ENCODE assay signal across 17 cellular contexts in the genomic region with DNA sequence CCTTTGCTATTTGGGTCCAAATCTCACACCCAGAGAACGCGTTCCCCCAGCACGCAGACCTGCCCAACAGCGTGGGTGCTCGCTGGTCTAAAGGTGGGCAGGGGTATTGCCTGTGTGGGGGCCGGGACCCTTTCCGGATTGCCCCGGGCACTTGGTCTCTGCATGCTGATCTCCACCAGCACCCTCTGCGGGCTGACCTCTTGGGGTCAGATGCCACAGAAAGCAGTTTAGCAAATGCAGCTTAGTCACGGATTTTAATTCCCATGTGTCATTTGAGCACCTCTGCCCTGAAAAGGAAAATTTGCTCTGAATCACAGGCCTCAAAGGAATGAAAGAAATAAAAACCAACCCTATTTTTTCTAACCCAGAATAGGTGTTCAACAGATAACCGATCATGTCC. TPM values are rescaled to one million over a fixed set of nuclear protein-coding genes. Genes with fewer than 3 reads are reported as not detected.
A peak's percentile ranks its signal among the peaks of the same experiment; 100 is the strongest.
DNase-seq lines count a peak whose midpoint lies in the region; ATAC-seq, FAIRE-seq and TF ChIP-seq lines count a peak whose summit lies in the region.
"Had no signal": no experiment of that assay in that cellular context is flagged by ENCODE, and none has a peak within 500 bp of the region (broad histone marks: within the 10 kb centered on the region; RNA-seq: fewer than 3 reads in every experiment).

No MANE protein-coding gene starts in this region.

- DNase-seq in BJ (ENCODE audit: low read depth) = peak; percentile 6
- peak; percentile 53 for DNase-seq in HTR-8/SVneo (ENCODE audit: insufficient read length, low spot score)
- DNase-seq in brain microvascular endothelial cell = peak; percentile 50
- DNase-seq in mesenchymal stem cell = peak; percentile 21
- DNase-seq: activated CD4-positive, alpha-beta T cell treated with anti-CD3 and anti-CD28 coated beads, Interleukin-2, amount 10 ng/mL, durations not matched to agents 7 days and 5 days; activated naive CD8-positive, alpha-beta T cell treated with anti-CD3 and anti-CD28 coated beads for 36 hours; activated T-cell treated with anti-CD3 and anti-CD28 coated beads, Interleukin-2, amount 50 U/mL, for 1 hour; CD8-positive, alpha-beta T cell; kidney; NCI-H1694 treated with DMSO at 0.1 percent for 48 hours had no signal

- in situ Hi-C loops in brain microvascular endothelial cell (cut with HindIII; ENCODE audit: low pct_ligation_motif_present, low sequenced_read_pairs) = no loop called here

- H3K4me2 ChIP-seq in mesenchymal stem cell (ENCODE audit: low read length, poor library complexity, severe bottlenecking) = no peak overlapping the region

- H3K27me3 ChIP-seq in BJ (ENCODE audit: control insufficient read depth, insufficient read depth, low read length) (peaks cover 2% of the 10 kb centered on the region; the same call in 1 of the 2 replicates), brain microvascular endothelial cell (replicated peaks) (no peaks in the 10 kb centered on the region), mesenchymal stem cell (ENCODE audit: control insufficient read depth in 1 of 2, insufficient read depth in 1 of 2, low read length in 2 of 2) (no peaks in the 10 kb centered on the region)

- no peak overlapping the region for H3K4ac ChIP-seq in mesenchymal stem cell (ENCODE audit: low read depth in 1 of 2, low read length in 2 of 2)

- POLR2A ChIA-PET in BJ (lab: Charles Lee) = no interaction called here

- WGBS in mesenchymal stem cell = 75% methylated on average over 10 of the region's 11 CpGs

- peaks cover 3% of the 10 kb centered on the region for H3K4me1 ChIP-seq in mesenchymal stem cell (ENCODE audit: control insufficient read depth, insufficient read depth, low read depth, low read length)

- no peak overlapping the region for H3K14ac ChIP-seq in mesenchymal stem cell (ENCODE audit: low read length in 2 of 2)

- no peak overlapping the region for H2AFZ ChIP-seq in mesenchymal stem cell (ENCODE audit: low read depth, low read length)

- peak overlapping the region; percentile 52 for H4K91ac ChIP-seq in mesenchymal stem cell (ENCODE audit: low read length)

- no peak overlapping the region for H3K23ac ChIP-seq in mesenchymal stem cell (ENCODE audit: low read length in 2 of 2)

- H3K9me3 ChIP-seq in mesenchymal stem cell (ENCODE audit: control insufficient read depth, low read length) = no peaks in the 10 kb centered on the region

- H3K27ac ChIP-seq in brain microvascular endothelial cell (no peak overlapping the region), mesenchymal stem cell (ENCODE audit: low read length, poor library complexity, severe bottlenecking) (no peak overlapping the region)

- FAIRE-seq in HTR-8/SVneo (lab: Jason Lieb, UNC) = no peak
- FAIRE-seq: kidney, TTC549, urothelium cell line had no signal

- no peak overlapping the region for H3K4me3 ChIP-seq in BJ (ENCODE audit: low read depth, low read length)
- no peak overlapping the region for H3K4me3 ChIP-seq in brain microvascular endothelial cell (ENCODE audit: low read depth, low read length)
- H3K4me3 ChIP-seq in mesenchymal stem cell (ENCODE audit: insufficient read depth in 1 of 2, low read depth in 1 of 2, low read length in 2 of 2) = no peak overlapping the region

- H3K18ac ChIP-seq in mesenchymal stem cell (ENCODE audit: low read depth in 1 of 2, low read length in 2 of 2) = no peak overlapping the region

- H3K36me3 ChIP-seq in BJ (ENCODE audit: control insufficient read depth, insufficient read depth, low read length) (no peaks in the 10 kb centered on the region), brain microvascular endothelial cell (replicated peaks) (no peaks in the 10 kb centered on the region), mesenchymal stem cell (ENCODE audit: control insufficient read depth in 1 of 2, insufficient read depth in 2 of 2, low read depth in 1 of 2, low read length in 2 of 2) (no peaks in the 10 kb centered on the region)

- ATAC-seq in GM21381 (IDR thresholded peaks at IDR 0.05; ENCODE audit: unreplicated experiment) = no peak
- ATAC-seq in HG02610 (IDR thresholded peaks at IDR 0.05; ENCODE audit: unreplicated experiment) = no peak
- ATAC-seq in GM18511 (IDR thresholded peaks at IDR 0.05; ENCODE audit: unreplicated experiment) = no peak
- ATAC-seq in GM19351 (IDR thresholded peaks at IDR 0.05; ENCODE audit: unreplicated experiment) = no peak
- ATAC-seq: CD8-positive, alpha-beta T cell; SK-N-SH treated with all-trans-retinoic acid at 6 μM for 48 hours had no signal

- no peak overlapping the region for H4K8ac ChIP-seq in mesenchymal stem cell (ENCODE audit: low read length)

- H2BK5ac ChIP-seq in mesenchymal stem cell (ENCODE audit: low read depth, low read length, poor library complexity, severe bottlenecking) = no peak overlapping the region

- no peak overlapping the region for H2BK15ac ChIP-seq in mesenchymal stem cell (ENCODE audit: low read depth, poor library complexity, severe bottlenecking)

- TF ChIP-seq CTCF in BJ (IDR thresholded peaks at IDR 0.05; ENCODE audit: insufficient read depth, low read depth, low read length) = no peak
- no peak for TF ChIP-seq CTCF in brain microvascular endothelial cell (IDR thresholded peaks at IDR 0.05; ENCODE audit: low read depth, low read length, missing control alignments)

- H2BK120ac ChIP-seq in mesenchymal stem cell (ENCODE audit: low read depth, low read length) = no peak overlapping the region

- H2AK5ac ChIP-seq in mesenchymal stem cell (ENCODE audit: low read length, severe bottlenecking) = no peak overlapping the region

- CTCF ChIA-PET in BJ (lab: Yijun Ruan, JAX) = no interaction called here

- peak overlapping the region in 1 of 2 experiments; percentile 5 for H2BK12ac ChIP-seq in mesenchymal stem cell (ENCODE audit: low read length in 2 of 2)

- no peaks in the 10 kb centered on the region for H3K79me1 ChIP-seq in mesenchymal stem cell (replicated peaks; ENCODE audit: low read length, poor library complexity, severe bottlenecking)

- H3K9ac ChIP-seq in mesenchymal stem cell (ENCODE audit: low read length) = no peak overlapping the region

RNA-seq across cellular contexts. Expression of a gene that starts 46.7 kb away (rescaled TPM):
- polyA plus RNA-seq in BJ (2011; rRNA removed) = 0.01 and 0.13 TPM in 2 replicates
- polyA minus RNA-seq in BJ (2011; rRNA and poly(A)+ RNA removed) = 0.05 TPM in 2 replicates
- polyA plus RNA-seq in mesenchymal stem cell (2013, experiment 1 of 2) = 0.03 TPM
- polyA plus RNA-seq in mesenchymal stem cell (2013, experiment 2 of 2) = 0.05 TPM
